In the genomic region with DNA sequence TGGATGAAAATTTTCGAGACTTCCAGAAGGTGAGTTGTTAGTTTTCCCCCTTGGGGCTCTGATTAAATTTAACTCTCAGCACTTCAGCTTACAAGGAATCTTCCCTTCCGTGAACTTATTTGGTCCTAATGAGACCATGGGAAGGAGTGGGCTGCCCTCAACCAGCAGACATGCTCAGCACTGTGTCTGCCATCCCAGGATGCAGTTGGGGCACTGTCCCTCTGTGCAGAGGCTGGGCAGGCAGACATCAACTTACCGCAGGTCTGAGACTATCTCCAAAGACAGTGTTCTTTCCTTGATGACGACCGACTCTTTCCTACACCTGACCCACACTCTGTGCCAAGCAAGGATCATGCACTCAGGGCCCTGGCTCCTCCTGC, we compare ENCODE assay signal across 1 cellular context.
TF ChIP-seq lines count a peak whose summit lies in the region.

No MANE protein-coding gene starts in this region.

TF ChIP-seq in IMR-90, 13 proteins besides CTCF, POLR2A, EP300 and RAD21 (continued from another document):
- TF ChIP-seq RCOR1 (IDR thresholded peaks at IDR 0.05; ENCODE audit: insufficient replicate concordance, low read length) (no peak), CHD1 (IDR thresholded peaks at IDR 0.05; ENCODE audit: low read depth, low read length) (no peak), MAZ (IDR thresholded peaks at IDR 0.05; ENCODE audit: borderline replicate concordance, low read depth, low read length) (no peak), MAFK (IDR thresholded peaks at IDR 0.05; ENCODE audit: low read depth, low read length) (no peak), BHLHE40 (IDR thresholded peaks at IDR 0.05; ENCODE audit: low read depth, low read length) (no peak), NFE2L2 (IDR thresholded peaks at IDR 0.05; ENCODE audit: low read depth, low read length) (no peak)
